In genomic region chr2:102951249-102951648, GRCh38 we compare ENCODE assay signal across 7 cellular contexts.
"Had no signal": no experiment of that assay in that cellular context is flagged by ENCODE, and none has a peak within 500 bp of the region (broad histone marks: within the 10 kb centered on the region; RNA-seq: fewer than 3 reads in every experiment).

No MANE protein-coding gene starts in this region.

- H3K36me3 Mint-ChIP-seq: IgD-negative memory B cell had no signal

- H2AFZ ChIP-seq: GM23248 had no signal

- H3K27me3 Mint-ChIP-seq: IgD-negative memory B cell had no signal

- ATAC-seq: HepG2 had no signal

- H3K4me3 ChIP-seq: GM23248 had no signal

- H3K9me3 Mint-ChIP-seq: H9, IgD-negative memory B cell had no signal

- H3K4me3 Mint-ChIP-seq: H9, IgD-negative memory B cell had no signal

- DNase-seq: GM23248, H9, HCEC 1CT, KG1 had no signal

- H3K27ac ChIP-seq: GM23248, HL-60 had no signal

- H3K4me1 Mint-ChIP-seq: H9, IgD-negative memory B cell had no signal

- H3K27ac Mint-ChIP-seq: H9 had no signal
